Comparison of ENCODE assay signal across 8 cellular contexts in the genomic region with DNA sequence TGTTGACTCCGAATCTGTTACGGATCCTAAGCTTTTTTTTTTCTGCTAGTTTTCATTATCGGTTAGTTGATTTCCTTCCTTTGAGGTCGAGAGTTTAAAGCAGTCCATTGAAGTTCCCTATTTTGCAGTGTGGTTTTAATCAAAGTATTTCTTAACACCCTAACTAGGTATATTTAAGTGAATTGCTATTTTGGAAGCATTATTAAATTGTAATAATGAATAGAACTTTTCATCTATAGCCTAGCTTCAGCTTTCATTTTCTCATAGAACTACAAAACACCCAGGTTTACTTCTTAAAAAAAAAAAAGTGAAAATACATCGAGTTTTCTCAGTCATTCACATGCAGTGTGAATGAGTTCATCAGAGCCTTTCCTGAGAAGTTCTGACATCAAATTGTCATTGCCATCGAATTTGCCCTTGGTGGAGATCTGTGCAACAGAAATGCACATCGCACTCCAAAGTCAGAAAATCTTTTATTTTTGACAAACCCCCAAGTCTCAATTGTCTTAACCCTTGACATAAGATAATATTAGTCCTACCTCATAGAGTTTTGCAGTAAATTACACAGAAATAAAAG. TPM values are rescaled to one million over a fixed set of nuclear protein-coding genes. Genes with fewer than 3 reads are reported as not detected.
DNase-seq lines count a peak whose midpoint lies in the region; ATAC-seq, FAIRE-seq and TF ChIP-seq lines count a peak whose summit lies in the region.

No MANE protein-coding gene starts in this region.

- H3K4me1 ChIP-seq in keratinocyte (ENCODE audit: control insufficient read depth, extremely low read depth, insufficient read depth, low read length): peaks cover 30% of the 10 kb centered on the region
- H3K4me1 ChIP-seq in tibial artery: peaks cover 0 to 46% (median 23%) of the 10 kb centered on the region in 4 donors

- TF ChIP-seq CTCF in Calu3 (IDR thresholded peaks at IDR 0.05; ENCODE audit: unreplicated experiment): no peak
- no peak for TF ChIP-seq CTCF in keratinocyte (optimal IDR thresholded peaks at IDR 0.05 in 1 of 3, IDR thresholded peaks at IDR 0.05 in 1 of 3, conservative IDR thresholded peaks at IDR 0.05 in 1 of 3; ENCODE audit: extremely low read depth in 1 of 3, insufficient read depth in 2 of 3, low read length in 3 of 3)
- TF ChIP-seq CTCF in tibial artery (IDR thresholded peaks at IDR 0.05): no peak

- peaks cover 38% of the 10 kb centered on the region for H3K79me2 ChIP-seq in keratinocyte (ENCODE audit: control insufficient read depth, insufficient read depth, low read length)

- CTCF ChIA-PET in Calu3 (lab: Charles Lee): interaction anchor here (1.0 to 2.4 kb wide), 3 partner anchors 12 to 22 kb away, joined by 4 to 16 read pairs (median 8); no protein-coding TSS in a partner anchor

- peak overlapping the region; percentile 82 for H3K27ac ChIP-seq in keratinocyte (ENCODE audit: control insufficient read depth, insufficient read depth, low read length)
- H3K27ac ChIP-seq in tibial artery: peak overlapping the region; percentile 92 to 96

- no peaks in the 10 kb centered on the region for H4K20me1 ChIP-seq in keratinocyte (ENCODE audit: control insufficient read depth, extremely low read depth, insufficient read depth, low read length)

- H3K9me3 ChIP-seq in keratinocyte (ENCODE audit: control insufficient read depth, low read depth, low read length) (no peaks in the 10 kb centered on the region), tibial artery (no peaks in the 10 kb centered on the region)

- H3K4me1 Mint-ChIP-seq in Calu3 (ENCODE audit: low read depth, unreplicated experiment): peaks cover 22% of the 10 kb centered on the region
- H3K4me1 Mint-ChIP-seq in activated T-helper 1 cell treated with anti-CD3 and anti-CD28 coated beads, Interleukin-12 subunit alpha, Interleukin-12 subunit beta, Interleukin-2, Interleukin-4 antibody, amounts not matched to agents 30 ng/mL and 10 ng/mL and 1 ng/mL, durations not matched to agents 14 hours and 24 hours and 36 hours (ENCODE audit: low read depth): peaks cover 49% of the 10 kb centered on the region

- H3K4me3 ChIP-seq in keratinocyte (ENCODE audit: control insufficient read depth in 2 of 3, extremely low read depth in 1 of 3, insufficient read depth in 2 of 3, low read depth in 1 of 3, low read length in 3 of 3) (peak overlapping the region; percentile 78 to 91 (median 81)), tibial artery (peak overlapping the region; percentile 95 to 98)

- peak overlapping the region; percentile 91 for H3K4me3 Mint-ChIP-seq in Calu3 (ENCODE audit: low read depth, unreplicated experiment)
- peak overlapping the region; percentile 83 for H3K4me3 Mint-ChIP-seq in activated T-helper 1 cell treated with anti-CD3 and anti-CD28 coated beads, Interleukin-12 subunit alpha, Interleukin-12 subunit beta, Interleukin-2, Interleukin-4 antibody, amounts not matched to agents 30 ng/mL and 10 ng/mL and 1 ng/mL, durations not matched to agents 14 hours and 24 hours and 36 hours

- peak; percentile 3 for ATAC-seq in HG03432 (IDR thresholded peaks at IDR 0.05; ENCODE audit: unreplicated experiment)

- H3K27me3 Mint-ChIP-seq in Calu3 (ENCODE audit: unreplicated experiment): no peaks in the 10 kb centered on the region
- no peaks in the 10 kb centered on the region for H3K27me3 Mint-ChIP-seq in activated T-helper 1 cell treated with anti-CD3 and anti-CD28 coated beads, Interleukin-12 subunit alpha, Interleukin-12 subunit beta, Interleukin-2, Interleukin-4 antibody, amounts not matched to agents 30 ng/mL and 10 ng/mL and 1 ng/mL, durations not matched to agents 14 hours and 24 hours and 36 hours (ENCODE audit: insufficient read depth)

- peak overlapping the region; percentile 93 for H2AFZ ChIP-seq in keratinocyte (ENCODE audit: control insufficient read depth, low read length)

- H3K27me3 ChIP-seq in keratinocyte (ENCODE audit: control insufficient read depth, extremely low read depth, insufficient read depth, low read length): no peaks in the 10 kb centered on the region
- no peaks in the 10 kb centered on the region for H3K27me3 ChIP-seq in tibial artery

- H3K36me3 ChIP-seq in keratinocyte (ENCODE audit: control insufficient read depth in 2 of 2, extremely low read depth in 1 of 2, insufficient read depth in 2 of 2, low read length in 2 of 2): no peaks in the 10 kb centered on the region
- H3K36me3 ChIP-seq in tibial artery: no peaks in the 10 kb centered on the region

- FAIRE-seq in keratinocyte (lab: Jason Lieb, UNC): no peak

- dilution Hi-C loops in keratinocyte (cut with MboI; ENCODE audit: extremely low pct_ligation_motif_present, low sequenced_read_pairs): no loop called here

- DNase-seq in Calu3 (no peak), keratinocyte (ENCODE audit: low read depth, low spot score) (no peak), tibial artery (no peak), NCI-H2196 (lab: John Stamatoyannopoulos, UW; ENCODE audit: unreplicated experiment) (no peak), NCI-H226 (no peak)
- DNase-seq in activated T-helper 1 cell treated with anti-CD3 and anti-CD28 coated beads, Interleukin-12 subunit alpha, Interleukin-12 subunit beta, Interleukin-2, Interleukin-4 antibody, amounts not matched to agents 30 ng/mL and 10 ng/mL and 1 ng/mL, durations not matched to agents 14 hours and 24 hours and 36 hours (ENCODE audit: low spot score): no peak
- no peak for DNase-seq in stimulated activated CD4-positive, alpha-beta T cell treated with anti-CD3 and anti-CD28 coated beads, Interleukin-2, amount 100 ng/mL, for 24 hours

- no TSS peak for BruUV-seq in Calu3 (replicated peaks; lab: Mats Ljungman, UMichigan)

- H3K36me3 Mint-ChIP-seq in Calu3 (ENCODE audit: insufficient read depth, unreplicated experiment): peaks cover 48% of the 10 kb centered on the region
- H3K36me3 Mint-ChIP-seq in activated T-helper 1 cell treated with anti-CD3 and anti-CD28 coated beads, Interleukin-12 subunit alpha, Interleukin-12 subunit beta, Interleukin-2, Interleukin-4 antibody, amounts not matched to agents 30 ng/mL and 10 ng/mL and 1 ng/mL, durations not matched to agents 14 hours and 24 hours and 36 hours (ENCODE audit: low read depth): peaks cover 7% of the 10 kb centered on the region

- H3K27ac Mint-ChIP-seq in Calu3 (ENCODE audit: unreplicated experiment): peak overlapping the region; percentile 54
- peak overlapping the region; percentile 90 for H3K27ac Mint-ChIP-seq in activated T-helper 1 cell treated with anti-CD3 and anti-CD28 coated beads, Interleukin-12 subunit alpha, Interleukin-12 subunit beta, Interleukin-2, Interleukin-4 antibody, amounts not matched to agents 30 ng/mL and 10 ng/mL and 1 ng/mL, durations not matched to agents 14 hours and 24 hours and 36 hours

- H3K9ac ChIP-seq in keratinocyte (ENCODE audit: control insufficient read depth, extremely low read depth, insufficient read depth, low read length): peak overlapping the region; percentile 80

- H3K9me3 Mint-ChIP-seq in Calu3 (ENCODE audit: low read depth, unreplicated experiment): no peaks in the 10 kb centered on the region
- H3K9me3 Mint-ChIP-seq in activated T-helper 1 cell treated with anti-CD3 and anti-CD28 coated beads, Interleukin-12 subunit alpha, Interleukin-12 subunit beta, Interleukin-2, Interleukin-4 antibody, amounts not matched to agents 30 ng/mL and 10 ng/mL and 1 ng/mL, durations not matched to agents 14 hours and 24 hours and 36 hours: no peaks in the 10 kb centered on the region

- no peaks in the 10 kb centered on the region for H3K9me1 ChIP-seq in keratinocyte (ENCODE audit: control insufficient read depth, extremely low read depth, insufficient read depth, low read length)

- H3K4me2 ChIP-seq in keratinocyte (ENCODE audit: control insufficient read depth, extremely low read depth, insufficient read depth, low read depth, low read length): peak overlapping the region; percentile 86

- intact Hi-C loops in Calu3 (cut with micrococcal nuclease; ENCODE audit: unreplicated experiment): loop anchor here (1.0 kb wide), 1 partner anchor 12 kb away; no protein-coding TSS in a partner anchor
- intact Hi-C loops in activated T-helper 1 cell treated with anti-CD3 and anti-CD28 coated beads, Interleukin-12 subunit alpha, Interleukin-12 subunit beta, Interleukin-2, Interleukin-4 antibody, amounts not matched to agents 30 ng/mL and 10 ng/mL and 1 ng/mL, durations not matched to agents 14 hours and 24 hours and 36 hours (cut with micrococcal nuclease): loop anchor here (1.0 to 10.0 kb wide), 9 partner anchors 15 to 994 kb away; a partner anchor contains a TSS
- intact Hi-C loops in tibial artery (cut with DNase I; ENCODE audit: low total_unique reads): no loop called here

RNA-seq across cellular contexts. Expression of a gene that starts 1.1 kb away (rescaled TPM):
- 172 and 183 TPM in 2 replicates for total RNA-seq in Calu3 (2022)
- 176 TPM in 2 replicates for total RNA-seq in activated T-helper 1 cell treated with anti-CD3 and anti-CD28 coated beads, Interleukin-12 subunit alpha, Interleukin-12 subunit beta, Interleukin-2, Interleukin-4 antibody, amounts not matched to agents 30 ng/mL and 10 ng/mL and 1 ng/mL, durations not matched to agents 14 hours and 24 hours and 36 hours
- 11.9 to 30.5 TPM (median 21.2 TPM) in 3 replicates for polyA plus RNA-seq in keratinocyte
- 11.7 TPM for polyA plus RNA-seq in keratinocyte (2011; ENCODE audit: low read depth)
- 4.7 and 9.7 TPM in 2 replicates for polyA plus RNA-seq in keratinocyte (2011; cell fraction: cytosol; rRNA removed)
- polyA plus RNA-seq in keratinocyte (2011; cell fraction: nucleus; rRNA removed): 33.5 and 34.7 TPM in 2 replicates
- polyA plus RNA-seq in keratinocyte (2012; ENCODE audit: low replicate concordance): 13.6 and 15.8 TPM in 2 replicates
- 14.7 to 42.6 TPM (median 30.3 TPM) in 3 replicates for polyA minus RNA-seq in keratinocyte
- 5.6 TPM for polyA minus RNA-seq in keratinocyte (2011; cell fraction: cytosol; rRNA and poly(A)+ RNA removed)
- polyA minus RNA-seq in keratinocyte (2011; cell fraction: nucleus; rRNA and poly(A)+ RNA removed): 17.2 and 25.7 TPM in 2 replicates
